35 cellular contexts compared by ENCODE assay signal in genomic region chr12:25810683-25811082, GRCh38.
"Had no signal": no experiment of that assay in that cellular context is flagged by ENCODE, and none has a peak within 500 bp of the region (broad histone marks: within the 10 kb centered on the region; RNA-seq: fewer than 3 reads in every experiment).

No MANE protein-coding gene starts in this region.

- H3K27ac Mint-ChIP-seq: activated B cell treated with CpG ODN at 0.5 μM for 24 hours; activated CD4-positive, alpha-beta memory T cell treated with anti-CD3 and anti-CD28 coated beads for 36 hours; activated CD4-positive, alpha-beta T cell treated with anti-CD3 and anti-CD28 coated beads, Interleukin-2, amount 10 ng/mL, durations not matched to agents 24 days and 14 days; activated CD8-positive, alpha-beta T cell treated with anti-CD3 and anti-CD28 coated beads for 36 hours; activated naive CD4-positive, alpha-beta T cell treated with anti-CD3 and anti-CD28 coated beads for 36 hours; activated naive CD4-positive, alpha-beta T cell treated with anti-CD3 and anti-CD28 coated beads, Interleukin-2, amount 50 U/mL, for 72 hours; activated naive CD8-positive, alpha-beta T cell treated with anti-CD3 and anti-CD28 coated beads for 36 hours; activated T-helper 17 cell treated with anti-CD3 and anti-CD28 coated beads, Interleukin-2, amount 50 U/mL, for 72 hours; T-helper 1 cell treated with Interleukin-12 subunit alpha and Interleukin-12 subunit beta and Interleukin-4 antibody, amounts not matched to agents 30 μg/mL and 1 μg/mL, for 36 hours; T-helper 2 cell treated with Interferon-gamma antibody and Interleukin-4, amounts not matched to agents 5 μg/mL and 100 μg/mL, for 36 hours had no signal

- H3K36me3 ChIP-seq: adrenal gland, brain microvascular endothelial cell, breast epithelium had no signal

- H3K27ac ChIP-seq: adrenal gland, body of pancreas, brain microvascular endothelial cell, breast epithelium, VCaP had no signal

- H3K27me3 ChIP-seq: adrenal gland, body of pancreas, brain microvascular endothelial cell, breast epithelium had no signal

- H3K9me3 ChIP-seq: adrenal gland, body of pancreas, breast epithelium had no signal

- H3K9me3 Mint-ChIP-seq: activated naive CD4-positive, alpha-beta T cell treated with anti-CD3 and anti-CD28 coated beads for 36 hours; T-helper 2 cell treated with Interferon-gamma antibody and Interleukin-4, amounts not matched to agents 5 μg/mL and 100 μg/mL, for 36 hours had no signal

- H3K4me3 Mint-ChIP-seq: activated B cell treated with CpG ODN at 0.5 μM for 24 hours; activated CD4-positive, alpha-beta memory T cell treated with anti-CD3 and anti-CD28 coated beads for 36 hours; activated CD4-positive, alpha-beta T cell treated with anti-CD3 and anti-CD28 coated beads, Interleukin-2, amount 10 ng/mL, durations not matched to agents 24 days and 14 days; activated CD8-positive, alpha-beta T cell treated with anti-CD3 and anti-CD28 coated beads for 36 hours; activated naive CD4-positive, alpha-beta T cell treated with anti-CD3 and anti-CD28 coated beads for 36 hours; activated naive CD8-positive, alpha-beta T cell treated with anti-CD3 and anti-CD28 coated beads for 36 hours; activated T-cell treated with anti-CD3 and anti-CD28 coated beads, Interleukin-2, amount 50 U/mL, for 4 hours; activated T-helper 17 cell treated with anti-CD3 and anti-CD28 coated beads, Interleukin-2, amount 50 U/mL, for 72 hours; T-helper 1 cell treated with Interleukin-12 subunit alpha and Interleukin-12 subunit beta and Interleukin-4 antibody, amounts not matched to agents 30 μg/mL and 1 μg/mL, for 36 hours; T-helper 2 cell treated with Interferon-gamma antibody and Interleukin-4, amounts not matched to agents 5 μg/mL and 100 μg/mL, for 36 hours had no signal

- H3K4me1 ChIP-seq: adrenal gland, body of pancreas, breast epithelium had no signal

- DNase-seq: activated B cell treated with CpG ODN at 0.5 μM for 24 hours; activated CD4-positive, alpha-beta memory T cell treated with anti-CD3 and anti-CD28 coated beads for 36 hours; activated CD4-positive, alpha-beta T cell treated with anti-CD3 and anti-CD28 coated beads for 4 hours; activated CD4-positive, alpha-beta T cell treated with anti-CD3 and anti-CD28 coated beads, Interleukin-2, amount 10 ng/mL, durations not matched to agents 24 days and 14 days; activated CD4-positive, alpha-beta T cell treated with anti-CD3 and anti-CD28 coated beads, Interleukin-2, amount 50 U/mL, for 1 hour; activated CD4-positive, alpha-beta T cell treated with anti-CD3 and anti-CD28 coated beads, Interleukin-2, amount 50 U/mL, for 4 hours; activated CD4-positive, CD25-positive, alpha-beta regulatory T cell treated with anti-CD3 and anti-CD28 coated beads, Interleukin-2, amount 50 U/mL, for 72 hours; activated CD8-positive, alpha-beta memory T cell treated with anti-CD3 and anti-CD28 coated beads, Interleukin-2, amount 50 U/mL, for 4 hours; activated CD8-positive, alpha-beta T cell treated with anti-CD3 and anti-CD28 coated beads for 36 hours; activated effector memory CD4-positive, alpha-beta T cell treated with anti-CD3 and anti-CD28 coated beads, Interleukin-2, amount 50 U/mL, for 16 hours; activated gamma-delta T cell treated with Interleukin-2 at 50 U/mL for 16 hours; activated naive CD4-positive, alpha-beta T cell; activated naive CD4-positive, alpha-beta T cell treated with anti-CD3 and anti-CD28 coated beads for 36 hours; activated naive CD4-positive, alpha-beta T cell treated with anti-CD3 and anti-CD28 coated beads, Interleukin-2, amount 50 U/mL, for 16 hours; activated naive CD8-positive, alpha-beta T cell treated with anti-CD3 and anti-CD28 coated beads for 36 hours; activated T-cell treated with anti-CD3 and anti-CD28 coated beads for 4 hours; activated T-cell treated with anti-CD3 and anti-CD28 coated beads, Interleukin-2, amount 50 U/mL, for 1 hour; activated T-cell treated with anti-CD3 and anti-CD28 coated beads, Interleukin-2, amount 50 U/mL, for 4 hours; adrenal gland; amniotic stem cell; aorta; body of pancreas; brain microvascular endothelial cell; central memory CD4-positive, alpha-beta T cell; T-helper 2 cell; T-helper 9 cell had no signal

- H3K36me3 Mint-ChIP-seq: activated CD4-positive, alpha-beta memory T cell treated with anti-CD3 and anti-CD28 coated beads for 36 hours; activated naive CD8-positive, alpha-beta T cell treated with anti-CD3 and anti-CD28 coated beads for 36 hours had no signal

- FAIRE-seq: astrocyte, colon, TTC549 had no signal

- H3K4me3 ChIP-seq: adrenal gland, body of pancreas, breast epithelium had no signal

- H3K27me3 Mint-ChIP-seq: activated CD4-positive, alpha-beta memory T cell treated with anti-CD3 and anti-CD28 coated beads for 36 hours; activated CD4-positive, alpha-beta T cell treated with anti-CD3 and anti-CD28 coated beads, Interleukin-2, amount 10 ng/mL, durations not matched to agents 24 days and 14 days; activated CD8-positive, alpha-beta T cell treated with anti-CD3 and anti-CD28 coated beads for 36 hours; activated naive CD8-positive, alpha-beta T cell treated with anti-CD3 and anti-CD28 coated beads for 36 hours had no signal

- H3K4me1 Mint-ChIP-seq: activated T-helper 17 cell treated with anti-CD3 and anti-CD28 coated beads, Interleukin-2, amount 50 U/mL, for 72 hours had no signal
